In genomic region chr10:21526184-21526951, GRCh38 we compare ENCODE assay signal across 1 cellular context.
TF ChIP-seq lines count a peak whose summit lies in the region.

No MANE protein-coding gene starts in this region.

TF ChIP-seq in HepG2, 621 proteins besides CTCF, POLR2A, EP300 and RAD21 (continues in another document):
- TF ChIP-seq, protein P1, sequence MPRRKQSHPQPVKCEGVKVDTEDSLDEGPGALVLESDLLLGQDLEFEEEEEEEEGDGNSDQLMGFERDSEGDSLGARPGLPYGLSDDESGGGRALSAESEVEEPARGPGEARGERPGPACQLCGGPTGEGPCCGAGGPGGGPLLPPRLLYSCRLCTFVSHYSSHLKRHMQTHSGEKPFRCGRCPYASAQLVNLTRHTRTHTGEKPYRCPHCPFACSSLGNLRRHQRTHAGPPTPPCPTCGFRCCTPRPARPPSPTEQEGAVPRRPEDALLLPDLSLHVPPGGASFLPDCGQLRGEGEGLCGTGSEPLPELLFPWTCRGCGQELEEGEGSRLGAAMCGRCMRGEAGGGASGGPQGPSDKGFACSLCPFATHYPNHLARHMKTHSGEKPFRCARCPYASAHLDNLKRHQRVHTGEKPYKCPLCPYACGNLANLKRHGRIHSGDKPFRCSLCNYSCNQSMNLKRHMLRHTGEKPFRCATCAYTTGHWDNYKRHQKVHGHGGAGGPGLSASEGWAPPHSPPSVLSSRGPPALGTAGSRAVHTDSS (CRISPR knock-in tag; conservative IDR thresholded peaks at IDR 0.05): no peak
- no peak for TF ChIP-seq ZNF703 (CRISPR knock-in tag; IDR thresholded peaks at IDR 0.05; ENCODE audit: borderline replicate concordance)
- TF ChIP-seq, protein P2, sequence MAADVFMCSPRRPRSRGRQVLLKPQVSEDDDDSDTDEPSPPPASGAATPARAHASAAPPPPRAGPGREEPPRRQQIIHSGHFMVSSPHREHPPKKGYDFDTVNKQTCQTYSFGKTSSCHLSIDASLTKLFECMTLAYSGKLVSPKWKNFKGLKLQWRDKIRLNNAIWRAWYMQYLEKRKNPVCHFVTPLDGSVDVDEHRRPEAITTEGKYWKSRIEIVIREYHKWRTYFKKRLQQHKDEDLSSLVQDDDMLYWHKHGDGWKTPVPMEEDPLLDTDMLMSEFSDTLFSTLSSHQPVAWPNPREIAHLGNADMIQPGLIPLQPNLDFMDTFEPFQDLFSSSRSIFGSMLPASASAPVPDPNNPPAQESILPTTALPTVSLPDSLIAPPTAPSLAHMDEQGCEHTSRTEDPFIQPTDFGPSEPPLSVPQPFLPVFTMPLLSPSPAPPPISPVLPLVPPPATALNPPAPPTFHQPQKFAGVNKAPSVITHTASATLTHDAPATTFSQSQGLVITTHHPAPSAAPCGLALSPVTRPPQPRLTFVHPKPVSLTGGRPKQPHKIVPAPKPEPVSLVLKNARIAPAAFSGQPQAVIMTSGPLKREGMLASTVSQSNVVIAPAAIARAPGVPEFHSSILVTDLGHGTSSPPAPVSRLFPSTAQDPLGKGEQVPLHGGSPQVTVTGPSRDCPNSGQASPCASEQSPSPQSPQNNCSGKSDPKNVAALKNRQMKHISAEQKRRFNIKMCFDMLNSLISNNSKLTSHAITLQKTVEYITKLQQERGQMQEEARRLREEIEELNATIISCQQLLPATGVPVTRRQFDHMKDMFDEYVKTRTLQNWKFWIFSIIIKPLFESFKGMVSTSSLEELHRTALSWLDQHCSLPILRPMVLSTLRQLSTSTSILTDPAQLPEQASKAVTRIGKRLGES (CRISPR knock-in tag; IDR thresholded peaks at IDR 0.05; ENCODE audit: borderline replicate concordance): no peak
- TF ChIP-seq IRX3 (CRISPR knock-in tag; IDR thresholded peaks at IDR 0.05; ENCODE audit: borderline replicate concordance, low read depth): peak; percentile 57; the same call in 1 of the 2 replicates
- TF ChIP-seq NONO (IDR thresholded peaks at IDR 0.05): no peak
- no peak; the same call in 1 of the 2 replicates for TF ChIP-seq NONO (CRISPR knock-in tag; conservative IDR thresholded peaks at IDR 0.05)
- TF ChIP-seq ZNF430 (CRISPR knock-in tag; IDR thresholded peaks at IDR 0.05): 0 out of 2 replicates have a peak, but pooled peaks have one; percentile 24
- TF ChIP-seq ZNF329 (CRISPR knock-in tag; IDR thresholded peaks at IDR 0.05; ENCODE audit: low read depth): peak; percentile 14; the same call in 1 of the 2 replicates
- no peak for TF ChIP-seq ZNF143 (CRISPR knock-in tag; IDR thresholded peaks at IDR 0.05)
- TF ChIP-seq TGIF2 (CRISPR knock-in tag; IDR thresholded peaks at IDR 0.05): no peak
- no peak for TF ChIP-seq ZFP36L1 (CRISPR knock-in tag; IDR thresholded peaks at IDR 0.05)
- TF ChIP-seq SP5 (CRISPR knock-in tag; IDR thresholded peaks at IDR 0.05; ENCODE audit: borderline replicate concordance, low read depth): no peak
- no peak; the same call in 1 of the 2 replicates for TF ChIP-seq SALL1 (CRISPR knock-in tag; IDR thresholded peaks at IDR 0.05)
- no peak; the same call in 1 of the 2 replicates for TF ChIP-seq AHR (CRISPR knock-in tag; IDR thresholded peaks at IDR 0.05)
- TF ChIP-seq ZNF749 (CRISPR knock-in tag; IDR thresholded peaks at IDR 0.05; ENCODE audit: borderline replicate concordance): no peak
- peak; percentile 48; the same call in 1 of the 2 replicates for TF ChIP-seq ARNT2 (CRISPR knock-in tag; IDR thresholded peaks at IDR 0.05; ENCODE audit: low read depth)
- no peak for TF ChIP-seq ZNF136 (CRISPR knock-in tag; IDR thresholded peaks at IDR 0.05; ENCODE audit: low read depth)
- no peak for TF ChIP-seq CHD4 (IDR thresholded peaks at IDR 0.05; ENCODE audit: borderline replicate concordance, low read length)
- TF ChIP-seq ZNF468 (CRISPR knock-in tag; IDR thresholded peaks at IDR 0.05): no peak
- TF ChIP-seq ZNF263 (CRISPR knock-in tag; IDR thresholded peaks at IDR 0.05): no peak
- no peak for TF ChIP-seq GATAD1 (CRISPR knock-in tag; IDR thresholded peaks at IDR 0.05)
- TF ChIP-seq MYC (CRISPR knock-in tag; IDR thresholded peaks at IDR 0.05; ENCODE audit: borderline replicate concordance): no peak
- TF ChIP-seq ZNF607 (CRISPR knock-in tag; IDR thresholded peaks at IDR 0.05; ENCODE audit: borderline replicate concordance): peak; percentile 61; the same call in 1 of the 2 replicates
- no peak for TF ChIP-seq ZBTB26 (CRISPR knock-in tag; IDR thresholded peaks at IDR 0.05; ENCODE audit: borderline replicate concordance)
- peak; percentile 97 for TF ChIP-seq ZBTB2 (CRISPR knock-in tag; IDR thresholded peaks at IDR 0.05; ENCODE audit: low read depth)
- peak; percentile 55 for TF ChIP-seq NFYB (CRISPR knock-in tag; IDR thresholded peaks at IDR 0.05)
- TF ChIP-seq KLF15 (CRISPR knock-in tag; IDR thresholded peaks at IDR 0.05; ENCODE audit: borderline replicate concordance): peak; percentile 34; the same call in 1 of the 2 replicates
- TF ChIP-seq ZNF496 (CRISPR knock-in tag; IDR thresholded peaks at IDR 0.05; ENCODE audit: insufficient replicate concordance): no peak
- TF ChIP-seq, protein P3, sequence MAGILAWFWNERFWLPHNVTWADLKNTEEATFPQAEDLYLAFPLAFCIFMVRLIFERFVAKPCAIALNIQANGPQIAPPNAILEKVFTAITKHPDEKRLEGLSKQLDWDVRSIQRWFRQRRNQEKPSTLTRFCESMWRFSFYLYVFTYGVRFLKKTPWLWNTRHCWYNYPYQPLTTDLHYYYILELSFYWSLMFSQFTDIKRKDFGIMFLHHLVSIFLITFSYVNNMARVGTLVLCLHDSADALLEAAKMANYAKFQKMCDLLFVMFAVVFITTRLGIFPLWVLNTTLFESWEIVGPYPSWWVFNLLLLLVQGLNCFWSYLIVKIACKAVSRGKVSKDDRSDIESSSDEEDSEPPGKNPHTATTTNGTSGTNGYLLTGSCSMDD (CRISPR knock-in tag; IDR thresholded peaks at IDR 0.05): no peak
- no peak for TF ChIP-seq MNT (IDR thresholded peaks at IDR 0.05)
- TF ChIP-seq ZNF564 (CRISPR knock-in tag; IDR thresholded peaks at IDR 0.05): no peak
- no peak for TF ChIP-seq CEBPG (CRISPR knock-in tag; IDR thresholded peaks at IDR 0.05)
- peak; percentile 85; the same call in 1 of the 2 replicates for TF ChIP-seq ZBTB8A (CRISPR knock-in tag; IDR thresholded peaks at IDR 0.05; ENCODE audit: borderline replicate concordance, low read depth)
- no peak for TF ChIP-seq ZNF20 (CRISPR knock-in tag; IDR thresholded peaks at IDR 0.05)
- TF ChIP-seq, protein P4, sequence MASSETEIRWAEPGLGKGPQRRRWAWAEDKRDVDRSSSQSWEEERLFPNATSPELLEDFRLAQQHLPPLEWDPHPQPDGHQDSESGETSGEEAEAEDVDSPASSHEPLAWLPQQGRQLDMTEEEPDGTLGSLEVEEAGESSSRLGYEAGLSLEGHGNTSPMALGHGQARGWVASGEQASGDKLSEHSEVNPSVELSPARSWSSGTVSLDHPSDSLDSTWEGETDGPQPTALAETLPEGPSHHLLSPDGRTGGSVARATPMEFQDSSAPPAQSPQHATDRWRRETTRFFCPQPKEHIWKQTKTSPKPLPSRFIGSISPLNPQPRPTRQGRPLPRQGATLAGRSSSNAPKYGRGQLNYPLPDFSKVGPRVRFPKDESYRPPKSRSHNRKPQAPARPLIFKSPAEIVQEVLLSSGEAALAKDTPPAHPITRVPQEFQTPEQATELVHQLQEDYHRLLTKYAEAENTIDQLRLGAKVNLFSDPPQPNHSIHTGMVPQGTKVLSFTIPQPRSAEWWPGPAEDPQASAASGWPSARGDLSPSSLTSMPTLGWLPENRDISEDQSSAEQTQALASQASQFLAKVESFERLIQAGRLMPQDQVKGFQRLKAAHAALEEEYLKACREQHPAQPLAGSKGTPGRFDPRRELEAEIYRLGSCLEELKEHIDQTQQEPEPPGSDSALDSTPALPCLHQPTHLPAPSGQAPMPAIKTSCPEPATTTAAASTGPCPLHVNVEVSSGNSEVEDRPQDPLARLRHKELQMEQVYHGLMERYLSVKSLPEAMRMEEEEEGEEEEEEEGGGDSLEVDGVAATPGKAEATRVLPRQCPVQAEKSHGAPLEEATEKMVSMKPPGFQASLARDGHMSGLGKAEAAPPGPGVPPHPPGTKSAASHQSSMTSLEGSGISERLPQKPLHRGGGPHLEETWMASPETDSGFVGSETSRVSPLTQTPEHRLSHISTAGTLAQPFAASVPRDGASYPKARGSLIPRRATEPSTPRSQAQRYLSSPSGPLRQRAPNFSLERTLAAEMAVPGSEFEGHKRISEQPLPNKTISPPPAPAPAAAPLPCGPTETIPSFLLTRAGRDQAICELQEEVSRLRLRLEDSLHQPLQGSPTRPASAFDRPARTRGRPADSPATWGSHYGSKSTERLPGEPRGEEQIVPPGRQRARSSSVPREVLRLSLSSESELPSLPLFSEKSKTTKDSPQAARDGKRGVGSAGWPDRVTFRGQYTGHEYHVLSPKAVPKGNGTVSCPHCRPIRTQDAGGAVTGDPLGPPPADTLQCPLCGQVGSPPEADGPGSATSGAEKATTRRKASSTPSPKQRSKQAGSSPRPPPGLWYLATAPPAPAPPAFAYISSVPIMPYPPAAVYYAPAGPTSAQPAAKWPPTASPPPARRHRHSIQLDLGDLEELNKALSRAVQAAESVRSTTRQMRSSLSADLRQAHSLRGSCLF (CRISPR knock-in tag; IDR thresholded peaks at IDR 0.05; ENCODE audit: borderline replicate concordance): no peak
- 0 out of 2 replicates have a peak, but pooled peaks have one; percentile 33 for TF ChIP-seq ZNF121 (CRISPR knock-in tag; IDR thresholded peaks at IDR 0.05)
- 0 out of 2 replicates have a peak, but pooled peaks have one; percentile 28 for TF ChIP-seq ZNF383 (CRISPR knock-in tag; IDR thresholded peaks at IDR 0.05; ENCODE audit: borderline replicate concordance)
- TF ChIP-seq, protein P5, sequence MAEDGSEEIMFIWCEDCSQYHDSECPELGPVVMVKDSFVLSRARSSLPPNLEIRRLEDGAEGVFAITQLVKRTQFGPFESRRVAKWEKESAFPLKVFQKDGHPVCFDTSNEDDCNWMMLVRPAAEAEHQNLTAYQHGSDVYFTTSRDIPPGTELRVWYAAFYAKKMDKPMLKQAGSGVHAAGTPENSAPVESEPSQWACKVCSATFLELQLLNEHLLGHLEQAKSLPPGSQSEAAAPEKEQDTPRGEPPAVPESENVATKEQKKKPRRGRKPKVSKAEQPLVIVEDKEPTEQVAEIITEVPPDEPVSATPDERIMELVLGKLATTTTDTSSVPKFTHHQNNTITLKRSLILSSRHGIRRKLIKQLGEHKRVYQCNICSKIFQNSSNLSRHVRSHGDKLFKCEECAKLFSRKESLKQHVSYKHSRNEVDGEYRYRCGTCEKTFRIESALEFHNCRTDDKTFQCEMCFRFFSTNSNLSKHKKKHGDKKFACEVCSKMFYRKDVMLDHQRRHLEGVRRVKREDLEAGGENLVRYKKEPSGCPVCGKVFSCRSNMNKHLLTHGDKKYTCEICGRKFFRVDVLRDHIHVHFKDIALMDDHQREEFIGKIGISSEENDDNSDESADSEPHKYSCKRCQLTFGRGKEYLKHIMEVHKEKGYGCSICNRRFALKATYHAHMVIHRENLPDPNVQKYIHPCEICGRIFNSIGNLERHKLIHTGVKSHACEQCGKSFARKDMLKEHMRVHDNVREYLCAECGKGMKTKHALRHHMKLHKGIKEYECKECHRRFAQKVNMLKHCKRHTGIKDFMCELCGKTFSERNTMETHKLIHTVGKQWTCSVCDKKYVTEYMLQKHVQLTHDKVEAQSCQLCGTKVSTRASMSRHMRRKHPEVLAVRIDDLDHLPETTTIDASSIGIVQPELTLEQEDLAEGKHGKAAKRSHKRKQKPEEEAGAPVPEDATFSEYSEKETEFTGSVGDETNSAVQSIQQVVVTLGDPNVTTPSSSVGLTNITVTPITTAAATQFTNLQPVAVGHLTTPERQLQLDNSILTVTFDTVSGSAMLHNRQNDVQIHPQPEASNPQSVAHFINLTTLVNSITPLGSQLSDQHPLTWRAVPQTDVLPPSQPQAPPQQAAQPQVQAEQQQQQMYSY (CRISPR knock-in tag; IDR thresholded peaks at IDR 0.05): no peak
- no peak for TF ChIP-seq RARG (CRISPR knock-in tag; IDR thresholded peaks at IDR 0.05; ENCODE audit: low read depth)
- peak; percentile 19; the same call in 1 of the 2 replicates for TF ChIP-seq IRF9 (CRISPR knock-in tag; IDR thresholded peaks at IDR 0.05; ENCODE audit: borderline replicate concordance)
